Comparison of ENCODE assay signal across 21 cellular contexts in the genomic region with DNA sequence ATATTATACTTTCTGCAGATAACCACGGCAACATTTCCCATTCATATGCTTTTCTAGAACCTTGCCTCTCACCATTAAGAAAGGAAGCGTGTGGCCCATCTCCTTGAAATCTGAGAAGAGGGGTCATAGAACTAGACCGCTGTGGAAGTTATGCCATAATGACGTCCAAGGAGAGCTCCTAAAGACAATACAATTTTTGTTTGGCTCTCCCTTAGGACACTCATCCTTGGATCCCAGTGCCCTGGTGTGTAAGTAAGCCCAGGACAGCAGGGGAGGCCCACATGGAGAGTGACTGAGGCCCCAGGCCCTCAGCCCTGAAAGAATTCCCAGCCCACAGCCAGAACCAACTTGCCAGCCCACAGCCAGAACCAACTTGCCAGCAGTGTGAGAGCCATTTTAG.
DNase-seq lines count a peak whose midpoint lies in the region; TF ChIP-seq lines count a peak whose summit lies in the region.
"Had no signal": no experiment of that assay in that cellular context is flagged by ENCODE, and none has a peak within 500 bp of the region (broad histone marks: within the 10 kb centered on the region; RNA-seq: fewer than 3 reads in every experiment).

No MANE protein-coding gene starts in this region.

- DNase-seq in HT1080 (ENCODE audit: low read depth) (peak; percentile 29), neural crest cell (ENCODE audit: low read depth, low spot score) (no peak), nucleus accumbens (lab: John Stamatoyannopoulos, UW) (no peak), NCI-H510A (lab: John Stamatoyannopoulos, UW) (no peak), NCI-H128 (lab: John Stamatoyannopoulos, UW; ENCODE audit: unreplicated experiment) (no peak)
- DNase-seq: 8988T; ACHN; BE2C; C1 segment of cervical spinal cord; CD4-positive, alpha-beta memory T cell; CD4-positive, CD25-positive, alpha-beta regulatory T cell; CD8-positive, alpha-beta memory T cell; COR-L47; DMS 273 treated with DMSO at 0.1 percent for 48 hours; DMS153; DMS53; DMS79; DND-41; EL; GDM1 had no signal

- no peak overlapping the region for H3K4me3 Mint-ChIP-seq in neural crest cell
- H3K4me3 Mint-ChIP-seq: CD14-positive monocyte; CD4-positive, alpha-beta memory T cell; CD4-positive, CD25-positive, alpha-beta regulatory T cell; CD8-positive, alpha-beta memory T cell had no signal

- H3K9me3 Mint-ChIP-seq in neural crest cell: peaks cover 6% of the 10 kb centered on the region

- H3K36me3 Mint-ChIP-seq in neural crest cell (ENCODE audit: low read depth): no peaks in the 10 kb centered on the region
- H3K36me3 Mint-ChIP-seq: CD14-positive monocyte; CD4-positive, alpha-beta memory T cell; CD4-positive, CD25-positive, alpha-beta regulatory T cell; CD8-positive, alpha-beta memory T cell had no signal

- peaks cover 6% of the 10 kb centered on the region for H3K4me1 Mint-ChIP-seq in neural crest cell
- H3K4me1 Mint-ChIP-seq: CD14-positive monocyte; CD4-positive, alpha-beta memory T cell; CD4-positive, CD25-positive, alpha-beta regulatory T cell; CD8-positive, alpha-beta memory T cell had no signal

- TF ChIP-seq CTCF in neural crest cell (conservative IDR thresholded peaks at IDR 0.05): no peak

- H3K27ac Mint-ChIP-seq in neural crest cell (ENCODE audit: unreplicated experiment): peak overlapping the region; percentile 32
- H3K27ac Mint-ChIP-seq: CD14-positive monocyte; CD4-positive, alpha-beta memory T cell; CD4-positive, CD25-positive, alpha-beta regulatory T cell; CD8-positive, alpha-beta memory T cell had no signal

- peaks cover 27% of the 10 kb centered on the region for H3K27me3 Mint-ChIP-seq in neural crest cell (ENCODE audit: low read depth)
- H3K27me3 Mint-ChIP-seq: CD4-positive, alpha-beta memory T cell; CD4-positive, CD25-positive, alpha-beta regulatory T cell; CD8-positive, alpha-beta memory T cell had no signal
